ENCODE assay signal across 27 cellular contexts in the genomic region with DNA sequence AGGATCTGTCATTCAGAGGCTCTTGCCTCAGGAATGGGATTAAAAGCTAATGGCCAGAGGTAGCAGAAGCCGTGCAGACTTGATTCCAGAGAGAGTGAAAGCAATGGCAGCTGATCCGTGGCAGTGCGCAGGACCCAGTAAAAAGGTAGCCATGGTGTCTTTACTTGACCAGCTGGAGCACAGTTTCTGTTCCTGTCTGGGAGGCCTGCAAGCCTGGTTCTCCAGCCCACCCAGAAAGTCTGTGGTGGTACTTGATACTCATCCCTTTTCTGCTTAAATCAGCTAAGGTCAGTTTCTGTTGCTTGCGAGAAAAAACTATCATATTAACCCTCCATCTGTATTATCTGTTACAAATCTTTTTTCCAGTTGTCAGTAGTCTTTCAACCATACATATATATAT.
"Had no signal": no experiment of that assay in that cellular context is flagged by ENCODE, and none has a peak within 500 bp of the region (broad histone marks: within the 10 kb centered on the region; RNA-seq: fewer than 3 reads in every experiment).

No MANE protein-coding gene starts in this region.

- ATAC-seq: effector memory CD8-positive, alpha-beta T cell; gastroesophageal sphincter; left colon; naive thymus-derived CD4-positive, alpha-beta T cell; pancreas; sciatic nerve; stimulated activated naive B cell treated with anti-CD40 and anti-IgM and Interleukin-4, amounts not matched to agents 10 μg/mL and 1 μg/mL and 100 μg/mL, for 72 hours had no signal

- H3K4me3 ChIP-seq: coronary artery, gastroesophageal sphincter, hepatocyte, pancreas, prostate gland, stomach, suprapubic skin, tibial artery had no signal

- H3K36me3 ChIP-seq: brain microvascular endothelial cell, gastroesophageal sphincter, pancreas, prostate gland, stomach, suprapubic skin, tibial artery had no signal

- H3K27ac ChIP-seq: brain microvascular endothelial cell, coronary artery, gastroesophageal sphincter, hepatocyte, pancreas, prostate gland, stomach, suprapubic skin, tibial artery had no signal

- H3K4me2 ChIP-seq: hepatocyte had no signal

- H3K9me3 ChIP-seq: gastroesophageal sphincter, pancreas, prostate gland, stomach, suprapubic skin, tibial artery had no signal

- DNase-seq: activated CD4-positive, alpha-beta memory T cell treated with anti-CD3 and anti-CD28 coated beads for 36 hours; activated CD4-positive, alpha-beta T cell treated with anti-CD3 and anti-CD28 coated beads, Interleukin-2, amount 10 ng/mL, durations not matched to agents 24 days and 14 days; activated CD4-positive, CD25-positive, alpha-beta regulatory T cell treated with anti-CD3 and anti-CD28 coated beads, Interleukin-2, amount 50 U/mL, for 72 hours; activated CD8-positive, alpha-beta memory T cell treated with anti-CD3 and anti-CD28 coated beads, Interleukin-2, amount 50 U/mL, for 4 hours; activated gamma-delta T cell treated with Interleukin-2 at 50 U/mL for 16 hours; activated naive CD4-positive, alpha-beta T cell treated with anti-CD3 and anti-CD28 coated beads, Interleukin-2, amount 50 U/mL, for 16 hours; activated T-cell treated with anti-CD3 and anti-CD28 coated beads, Interleukin-2, amount 50 U/mL, for 1 hour; amniotic stem cell; brain microvascular endothelial cell; effector memory CD8-positive, alpha-beta T cell; left colon; midbrain; naive thymus-derived CD4-positive, alpha-beta T cell; pancreas; retina; small intestine; stimulated activated CD4-positive, alpha-beta T cell treated with anti-CD3 and anti-CD28 coated beads, Interleukin-1b, Interleukin-23, amount 100 ng/mL, for 48 hours; stimulated activated naive B cell treated with anti-CD40 and anti-IgM and Interleukin-4, amounts not matched to agents 10 μg/mL and 1 μg/mL and 100 μg/mL, for 72 hours; stomach; T-helper 9 cell had no signal

- H3K27me3 ChIP-seq: brain microvascular endothelial cell, pancreas, tibial artery had no signal
